In genomic region chr2:216500572-216500971, GRCh38 we compare ENCODE assay signal across 9 cellular contexts. TPM values are rescaled to one million over a fixed set of nuclear protein-coding genes. Genes with fewer than 3 reads are reported as not detected.
A peak's percentile ranks its signal among the peaks of the same experiment; 100 is the strongest.
DNase-seq lines count a peak whose midpoint lies in the region; ATAC-seq and TF ChIP-seq lines count a peak whose summit lies in the region.
"Had no signal": no experiment of that assay in that cellular context is flagged by ENCODE, and none has a peak within 500 bp of the region (broad histone marks: within the 10 kb centered on the region; RNA-seq: fewer than 3 reads in every experiment).

No MANE protein-coding gene starts in this region.

- peak overlapping the region; percentile 99 for H3K9ac ChIP-seq in endodermal cell (ENCODE audit: extremely low read depth, low read length, poor library complexity, severe bottlenecking)

- H4K20me1 ChIP-seq in osteoblast (ENCODE audit: insufficient read depth, low read length) = peaks cover 56% of the 10 kb centered on the region

- peak overlapping the region; percentile 68 for H3K4me3 ChIP-seq in GM12864 (ENCODE audit: low read depth, low read length)
- peak overlapping the region; percentile 99 for H3K4me3 ChIP-seq in endodermal cell (ENCODE audit: low read length)
- H3K4me3 ChIP-seq in osteoblast (ENCODE audit: insufficient read depth, low read length) = peak overlapping the region; percentile 98
- H3K4me3 ChIP-seq in Peyer's patch = no peak overlapping the region

- H3K79me2 ChIP-seq in osteoblast (ENCODE audit: insufficient read depth, low read length) = peaks cover 63% of the 10 kb centered on the region

- peak overlapping the region; percentile 14 for H3K27ac Mint-ChIP-seq in endodermal cell

- ATAC-seq in HG02973 (IDR thresholded peaks at IDR 0.05; ENCODE audit: unreplicated experiment) = no peak

- peaks cover 34% of the 10 kb centered on the region for H3K4me1 Mint-ChIP-seq in endodermal cell

- no peak overlapping the region for H3K27ac ChIP-seq in endodermal cell (ENCODE audit: low read depth, low read length)
- peak overlapping the region; percentile 93 for H3K27ac ChIP-seq in osteoblast (ENCODE audit: low read depth, low read length)
- H3K27ac ChIP-seq in Peyer's patch = no peak overlapping the region

- whole genome bisulfite sequencing in endodermal cell (ENCODE audit: insufficient coverage in 1 of 2, insufficient read length in 1 of 2), 2 experiments = 90% methylated on average over 2 of the region's 2 CpGs; no CpG with 5 or more reads in 1 of the 2 experiments

- DNase-seq in GM12864 (ENCODE audit: low read depth) = no peak
- DNase-seq in endodermal cell = no peak
- no peak for DNase-seq in osteoblast (ENCODE audit: insufficient read length, low spot score, missing footprints)
- DNase-seq in Peyer's patch = no peak
- DNase-seq in activated CD4-positive, alpha-beta T cell treated with anti-CD3 and anti-CD28 coated beads for 4 hours = no peak
- DNase-seq in MV-4-11 (lab: John Stamatoyannopoulos, UW) = no peak
- DNase-seq: NCI-H1930 had no signal

- H3K27me3 Mint-ChIP-seq in endodermal cell (ENCODE audit: insufficient read depth) = no peaks in the 10 kb centered on the region

- TF ChIP-seq CTCF in GM12864 (IDR thresholded peaks at IDR 0.05; ENCODE audit: low read depth, low read length, missing control alignments) (no peak), endodermal cell (conservative IDR thresholded peaks at IDR 0.05) (no peak), osteoblast (IDR thresholded peaks at IDR 0.05; ENCODE audit: extremely low read depth, low read depth, low read length) (no peak), Peyer's patch (IDR thresholded peaks at IDR 0.05) (no peak)

- H3K36me3 Mint-ChIP-seq in endodermal cell (ENCODE audit: low read depth) = peaks cover 63% of the 10 kb centered on the region

- H3K27me3 ChIP-seq in endodermal cell (ENCODE audit: control insufficient read depth, insufficient read depth, low read length, poor library complexity, severe bottlenecking) (no peaks in the 10 kb centered on the region), osteoblast (ENCODE audit: insufficient read depth, low read length) (no peaks in the 10 kb centered on the region), Peyer's patch (no peaks in the 10 kb centered on the region)

- no peak overlapping the region for H2AFZ ChIP-seq in osteoblast (ENCODE audit: low read length)

- H3K4me2 ChIP-seq in osteoblast (ENCODE audit: insufficient read depth, low read length) = peak overlapping the region; percentile 98

- no peak for TF ChIP-seq POLR2A in Peyer's patch (IDR thresholded peaks at IDR 0.05)

- no peaks in the 10 kb centered on the region for H3K9me3 ChIP-seq in endodermal cell (ENCODE audit: control insufficient read depth, low read length)
- no peaks in the 10 kb centered on the region for H3K9me3 ChIP-seq in osteoblast (ENCODE audit: low read depth, low read length)
- no peaks in the 10 kb centered on the region for H3K9me3 ChIP-seq in Peyer's patch

- H3K36me3 ChIP-seq in endodermal cell (ENCODE audit: control insufficient read depth, insufficient read depth, low read length) (peaks cover 62% of the 10 kb centered on the region), osteoblast (ENCODE audit: insufficient read depth, low read length) (peaks cover 57% of the 10 kb centered on the region), Peyer's patch (peaks cover 0 to 56% (median 0%) of the 10 kb centered on the region in 3 donors)

- H3K4me1 ChIP-seq in endodermal cell (ENCODE audit: control insufficient read depth, insufficient read depth, low read length) (no peaks in the 10 kb centered on the region), osteoblast (ENCODE audit: insufficient read depth, low read length) (peaks cover 43% of the 10 kb centered on the region), Peyer's patch (peaks cover 0 to 29% (median 3%) of the 10 kb centered on the region in 4 donors)

- H3K9me3 Mint-ChIP-seq in endodermal cell = no peaks in the 10 kb centered on the region

- H3K4me3 Mint-ChIP-seq in endodermal cell = peak overlapping the region; percentile 99

TF ChIP-seq in PFSK-1, 5 proteins besides CTCF, POLR2A, EP300 and RAD21:
- no peak for TF ChIP-seq TAF1 (IDR thresholded peaks at IDR 0.05; ENCODE audit: borderline replicate concordance, insufficient read depth, low read length)
- TF ChIP-seq FOXP2 (optimal IDR thresholded peaks at IDR 0.05; ENCODE audit: borderline replicate concordance, extremely low read depth, extremely low read length, insufficient read depth) = no peak
- TF ChIP-seq POLR2AphosphoS5 (IDR thresholded peaks at IDR 0.05; ENCODE audit: low read depth, low read length) = peak; percentile 3

RNA-seq across cellular contexts. Expression of gene RPL37A, which starts 1.9 kb away (rescaled TPM):
- polyA plus RNA-seq in PFSK-1 (2012; ENCODE audit: insufficient read length, low read depth) = 3,718 TPM
- total RNA-seq in endodermal cell = 1,000 to 10,000 TPM; 2,589 to 2,765 TPM
- polyA plus RNA-seq in endodermal cell (2013, experiment 1 of 2) = 1,971 TPM
- polyA plus RNA-seq in endodermal cell (2013, experiment 2 of 2) = 1,927 TPM
- 869 and 994 TPM in 2 replicates for total RNA-seq in osteoblast
- total RNA-seq in Peyer's patch = 1,000 to 10,000 TPM in 1 of 4 donors, 100 to 1,000 TPM in 3; 366 to 1,381 (median 655) TPM

Comparison
In these comparisons a context has a peak if more than half of its experiments do, and no peak if none do; other contexts are left out.
1. H3K4me3 ChIP-seq: peak in GM12864 (single experiment), endodermal cell (single experiment) and osteoblast (single experiment); none in Peyer's patch (0 of 4).